ENCODE assay signal across 19 cellular contexts in genomic region chr2:62589691-62590356, GRCh38.
DNase-seq lines count a peak whose midpoint lies in the region; ATAC-seq lines count a peak whose summit lies in the region.
"Had no signal": no experiment of that assay in that cellular context is flagged by ENCODE, and none has a peak within 500 bp of the region (broad histone marks: within the 10 kb centered on the region; RNA-seq: fewer than 3 reads in every experiment).

No MANE protein-coding gene starts in this region.

- peaks cover 3% of the 10 kb centered on the region for H3K9me3 ChIP-seq in neuron (ENCODE audit: low read length)
- H3K9me3 ChIP-seq: adrenal gland, testis had no signal

- DNase-seq in G401 (ENCODE audit: low spot score): peak; percentile 8
- peak; percentile 47 for DNase-seq in RPMI7951 (ENCODE audit: low read depth)
- peak in 38 of 42 donors; percentile 13 to 86 (median 47) for DNase-seq in head of caudate nucleus
- no peak for DNase-seq in activated T-cell treated with anti-CD3 and anti-CD28 coated beads for 4 hours
- no peak for DNase-seq in NCI-H2081 treated with DMSO at 0.1 percent for 48 hours (lab: John Stamatoyannopoulos, UW)
- DNase-seq in activated T-cell treated with anti-CD3 and anti-CD28 coated beads, Interleukin-2, amount 50 U/mL, for 48 hours: no peak
- DNase-seq: activated B cell treated with CpG ODN at 0.5 μM for 24 hours; activated CD4-positive, alpha-beta memory T cell treated with anti-CD3 and anti-CD28 coated beads, Interleukin-2, amount 10 ng/mL, durations not matched to agents 7 days and 5 days; adrenal gland; central memory CD4-positive, alpha-beta T cell; kidney glomerular epithelial cell; NCI-H1417 treated with DMSO at 0.1 percent for 48 hours; NCI-H526; RPMI8226; stimulated activated CD4-positive, alpha-beta T cell treated with anti-CD3 and anti-CD28 coated beads, Interleukin-1b, Interleukin-23, amount 100 ng/mL, for 48 hours; testis had no signal

- peak overlapping the region; percentile 14 for H2AFZ ChIP-seq in neuron (ENCODE audit: low read depth, low read length)

- intact Hi-C loops in head of caudate nucleus (cut with DNase I): no loop called here

- H3K4me3 ChIP-seq in neuron (ENCODE audit: low read length): no peak overlapping the region
- H3K4me3 ChIP-seq: adrenal gland, skin epidermis, testis had no signal

- H3K4me1 ChIP-seq in neuron (ENCODE audit: insufficient read depth, low read length): no peaks in the 10 kb centered on the region
- H3K4me1 ChIP-seq: adrenal gland had no signal

- in situ Hi-C loops in G401 (cut with HindIII; ENCODE audit: low sequenced_read_pairs): no loop called here

- no peaks in the 10 kb centered on the region for H3K27me3 ChIP-seq in neuron (ENCODE audit: insufficient read depth, low read length)
- H3K27me3 ChIP-seq: adrenal gland, testis had no signal

- ATAC-seq in HG03135 (IDR thresholded peaks at IDR 0.05; ENCODE audit: unreplicated experiment): no peak

- no peaks in the 10 kb centered on the region for H3K36me3 ChIP-seq in neuron (ENCODE audit: insufficient read depth, low read length)
- H3K36me3 ChIP-seq: adrenal gland had no signal

Comparison
In these comparisons a context has a peak if more than half of its experiments do, and no peak if none do; other contexts are left out.
1. DNase-seq: peak in G401 (single experiment), RPMI7951 (single experiment) and head of caudate nucleus (38 of 42); none in activated T-cell treated with anti-CD3 and anti-CD28 coated beads for 4 hours (single experiment), NCI-H2081 treated with DMSO at 0.1 percent for 48 hours (single experiment) and activated T-cell treated with anti-CD3 and anti-CD28 coated beads, Interleukin-2, amount 50 U/mL, for 48 hours (0 of 2).